Comparison of ENCODE assay signal across 8 cellular contexts in genomic region chr3:38960953-38961622, GRCh38.
A peak's percentile ranks its signal among the peaks of the same experiment; 100 is the strongest.
DNase-seq lines count a peak whose midpoint lies in the region; ATAC-seq and TF ChIP-seq lines count a peak whose summit lies in the region.

No MANE protein-coding gene starts in this region.

- H3K4me1 Mint-ChIP-seq in endothelial cell (ENCODE audit: unreplicated experiment) (peaks cover 10% of the 10 kb centered on the region), mesothelial cell of epicardium (peaks cover 22% of the 10 kb centered on the region)

- no peak overlapping the region for H3K9ac ChIP-seq in MM.1S (ENCODE audit: low read length)

- no peaks in the 10 kb centered on the region for H3F3A ChIP-seq in MM.1S (ENCODE audit: insufficient read depth, low read length)

- H3K9me2 ChIP-seq in MM.1S (replicated peaks; ENCODE audit: insufficient read depth, low read length) = no peaks in the 10 kb centered on the region

- H3K79me2 ChIP-seq in ACC112 (ENCODE audit: control insufficient read depth, insufficient read depth, low read length, unreplicated experiment) (no peaks in the 10 kb centered on the region), MM.1S (ENCODE audit: low read length) (no peaks in the 10 kb centered on the region)

- no peak overlapping the region for H3K27ac ChIP-seq in ACC112 (ENCODE audit: low read depth, low read length)
- H3K27ac ChIP-seq in MM.1S (ENCODE audit: low read length) = no peak overlapping the region

- DNase-seq in GM12865 (ENCODE audit: low read depth) = peak; percentile 39
- DNase-seq in MM.1S = peak; percentile 23
- peak; percentile 45 for DNase-seq in SKM-1 treated with dmso at 0.1 percent for 144 hours (lab: John Stamatoyannopoulos, UW; ENCODE audit: unreplicated experiment)
- DNase-seq in endothelial cell (ENCODE audit: low spot score) = peak; percentile 65
- no peak for DNase-seq in mesothelial cell of epicardium (ENCODE audit: low spot score in 2 of 2, unreplicated experiment in 2 of 2)

- H3K4me1 ChIP-seq in ACC112 (ENCODE audit: control insufficient read depth, insufficient read depth, low read length, unreplicated experiment) (no peaks in the 10 kb centered on the region), MM.1S (ENCODE audit: low read length) (no peaks in the 10 kb centered on the region)

- H3K27ac Mint-ChIP-seq in endothelial cell (ENCODE audit: unreplicated experiment) (no peak overlapping the region), mesothelial cell of epicardium (peak overlapping the region; percentile 66)

- TF ChIP-seq CTCF in GM12865 (IDR thresholded peaks at IDR 0.05; ENCODE audit: insufficient read depth, low read depth, low read length, missing control alignments) (peak; percentile 47), MM.1S (IDR thresholded peaks at IDR 0.05; ENCODE audit: low read length) (peak; percentile 56), endothelial cell (IDR thresholded peaks at IDR 0.05; ENCODE audit: unreplicated experiment) (peak; percentile 60), mesothelial cell of epicardium (IDR thresholded peaks at IDR 0.05; ENCODE audit: unreplicated experiment) (peak; percentile 56)

- H3K9me3 Mint-ChIP-seq in endothelial cell (ENCODE audit: unreplicated experiment) (no peaks in the 10 kb centered on the region), mesothelial cell of epicardium (no peaks in the 10 kb centered on the region)

- H3K36me3 ChIP-seq in ACC112 (ENCODE audit: insufficient read depth, low read length) (no peaks in the 10 kb centered on the region), MM.1S (replicated peaks; ENCODE audit: insufficient read depth, low read length) (no peaks in the 10 kb centered on the region)

- ATAC-seq in HG02798 (IDR thresholded peaks at IDR 0.05; ENCODE audit: poor library complexity, unreplicated experiment) = no peak
- ATAC-seq in HG03571 (IDR thresholded peaks at IDR 0.05; ENCODE audit: unreplicated experiment) = no peak

- no peaks in the 10 kb centered on the region for H4K20me1 ChIP-seq in MM.1S (ENCODE audit: insufficient read depth, low read length)

- peaks cover 2% of the 10 kb centered on the region for H3K27me3 Mint-ChIP-seq in endothelial cell (ENCODE audit: unreplicated experiment)
- H3K27me3 Mint-ChIP-seq in mesothelial cell of epicardium (ENCODE audit: low read depth) = no peaks in the 10 kb centered on the region

- H3K9me3 ChIP-seq in MM.1S (replicated peaks; ENCODE audit: insufficient read depth, low read length) = no peaks in the 10 kb centered on the region

- H2AFZ ChIP-seq in ACC112 (ENCODE audit: low read length, unreplicated experiment) = peak overlapping the region; percentile 73
- 0 out of 2 replicates have a peak overlapping the region, but pooled peaks have one; percentile 4 for H2AFZ ChIP-seq in MM.1S (ENCODE audit: low read length)

- H3K27me3 ChIP-seq in ACC112 (ENCODE audit: insufficient read depth, low read length) (peaks cover 18% of the 10 kb centered on the region; the same call in 1 of the 2 replicates), MM.1S (replicated peaks; ENCODE audit: insufficient read depth, low read length) (no peaks in the 10 kb centered on the region)

- H3K4me3 Mint-ChIP-seq in endothelial cell (ENCODE audit: unreplicated experiment) (no peak overlapping the region), mesothelial cell of epicardium (no peak overlapping the region)

- H3K4me3 ChIP-seq in ACC112 (ENCODE audit: low read depth, low read length) (no peak overlapping the region), GM12865 (ENCODE audit: low read depth, low read length) (no peak overlapping the region), MM.1S (ENCODE audit: low read length) (no peak overlapping the region)

- H3K36me3 Mint-ChIP-seq in endothelial cell (ENCODE audit: low read depth, unreplicated experiment) (no peaks in the 10 kb centered on the region), mesothelial cell of epicardium (no peaks in the 10 kb centered on the region)

- no peak overlapping the region for H3K4me2 ChIP-seq in MM.1S (ENCODE audit: low read depth, low read length)

Comparison
In these comparisons a context has a peak if more than half of its experiments do, and no peak if none do; other contexts are left out.
1. DNase-seq: peak in GM12865 (single experiment), MM.1S (single experiment), SKM-1 treated with dmso at 0.1 percent for 144 hours (single experiment) and endothelial cell (single experiment); none in mesothelial cell of epicardium (0 of 2).
2. Peak in every context shown above with its lines, with median percentiles within 50 percentile points of each other: CTCF ChIP-seq.